Comparison of ENCODE assay signal across 1 cellular context in the genomic region with DNA sequence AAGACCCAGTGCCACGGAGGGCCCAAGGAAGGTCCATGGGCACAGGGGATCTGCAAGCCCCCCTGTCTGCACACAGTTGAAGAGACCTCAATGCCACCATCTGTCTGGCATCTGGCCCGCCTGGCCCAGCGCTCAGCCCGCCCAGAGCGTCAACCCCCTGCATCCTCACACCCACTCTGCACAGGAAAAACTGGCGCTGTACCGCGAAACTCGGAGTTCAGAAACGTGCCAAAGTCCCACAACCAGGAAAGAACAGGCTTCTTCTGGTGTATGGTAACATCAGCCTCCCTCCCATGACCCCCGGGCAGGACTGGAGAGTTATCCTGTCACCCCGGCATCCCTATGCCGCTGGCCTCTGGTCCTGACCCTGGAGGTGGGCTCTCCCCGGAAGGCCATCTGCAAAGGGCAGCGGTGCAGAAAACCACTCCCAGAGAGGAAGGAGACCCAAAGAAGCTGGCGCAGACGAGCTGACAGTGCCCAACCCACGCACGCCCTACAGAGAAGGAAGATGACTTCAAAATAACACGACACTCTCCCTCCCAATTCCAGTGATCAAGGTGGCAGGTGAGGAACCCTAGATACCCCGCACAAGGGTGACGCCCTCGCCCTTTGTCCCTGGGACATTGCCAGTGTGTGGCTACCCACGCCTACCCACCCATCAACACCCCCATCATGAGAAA.
TF ChIP-seq lines count a peak whose summit lies in the region.

No MANE protein-coding gene starts in this region.

TF ChIP-seq in WTC11, 78 proteins besides CTCF, POLR2A, EP300 and RAD21 (continued from another document):
- TF ChIP-seq, protein P1, sequence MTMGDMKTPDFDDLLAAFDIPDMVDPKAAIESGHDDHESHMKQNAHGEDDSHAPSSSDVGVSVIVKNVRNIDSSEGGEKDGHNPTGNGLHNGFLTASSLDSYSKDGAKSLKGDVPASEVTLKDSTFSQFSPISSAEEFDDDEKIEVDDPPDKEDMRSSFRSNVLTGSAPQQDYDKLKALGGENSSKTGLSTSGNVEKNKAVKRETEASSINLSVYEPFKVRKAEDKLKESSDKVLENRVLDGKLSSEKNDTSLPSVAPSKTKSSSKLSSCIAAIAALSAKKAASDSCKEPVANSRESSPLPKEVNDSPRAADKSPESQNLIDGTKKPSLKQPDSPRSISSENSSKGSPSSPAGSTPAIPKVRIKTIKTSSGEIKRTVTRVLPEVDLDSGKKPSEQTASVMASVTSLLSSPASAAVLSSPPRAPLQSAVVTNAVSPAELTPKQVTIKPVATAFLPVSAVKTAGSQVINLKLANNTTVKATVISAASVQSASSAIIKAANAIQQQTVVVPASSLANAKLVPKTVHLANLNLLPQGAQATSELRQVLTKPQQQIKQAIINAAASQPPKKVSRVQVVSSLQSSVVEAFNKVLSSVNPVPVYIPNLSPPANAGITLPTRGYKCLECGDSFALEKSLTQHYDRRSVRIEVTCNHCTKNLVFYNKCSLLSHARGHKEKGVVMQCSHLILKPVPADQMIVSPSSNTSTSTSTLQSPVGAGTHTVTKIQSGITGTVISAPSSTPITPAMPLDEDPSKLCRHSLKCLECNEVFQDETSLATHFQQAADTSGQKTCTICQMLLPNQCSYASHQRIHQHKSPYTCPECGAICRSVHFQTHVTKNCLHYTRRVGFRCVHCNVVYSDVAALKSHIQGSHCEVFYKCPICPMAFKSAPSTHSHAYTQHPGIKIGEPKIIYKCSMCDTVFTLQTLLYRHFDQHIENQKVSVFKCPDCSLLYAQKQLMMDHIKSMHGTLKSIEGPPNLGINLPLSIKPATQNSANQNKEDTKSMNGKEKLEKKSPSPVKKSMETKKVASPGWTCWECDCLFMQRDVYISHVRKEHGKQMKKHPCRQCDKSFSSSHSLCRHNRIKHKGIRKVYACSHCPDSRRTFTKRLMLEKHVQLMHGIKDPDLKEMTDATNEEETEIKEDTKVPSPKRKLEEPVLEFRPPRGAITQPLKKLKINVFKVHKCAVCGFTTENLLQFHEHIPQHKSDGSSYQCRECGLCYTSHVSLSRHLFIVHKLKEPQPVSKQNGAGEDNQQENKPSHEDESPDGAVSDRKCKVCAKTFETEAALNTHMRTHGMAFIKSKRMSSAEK (CRISPR knock-in tag; IDR thresholded peaks at IDR 0.05; ENCODE audit: borderline replicate concordance) = no peak
- TF ChIP-seq ZNF232 (CRISPR knock-in tag; IDR thresholded peaks at IDR 0.05) (no peak), NFATC4 (CRISPR knock-in tag; IDR thresholded peaks at IDR 0.05) (no peak), GRHL2 (CRISPR knock-in tag; IDR thresholded peaks at IDR 0.05; ENCODE audit: insufficient replicate concordance, severe bottlenecking) (no peak), MXD4 (CRISPR knock-in tag; IDR thresholded peaks at IDR 0.05; ENCODE audit: borderline replicate concordance) (no peak), ZNF138 (CRISPR knock-in tag; conservative IDR thresholded peaks at IDR 0.05) (no peak), EMX1 (CRISPR knock-in tag; IDR thresholded peaks at IDR 0.05) (no peak), ZNF219 (CRISPR knock-in tag; IDR thresholded peaks at IDR 0.05; ENCODE audit: borderline replicate concordance) (no peak), ZNF423 (CRISPR knock-in tag; IDR thresholded peaks at IDR 0.05) (no peak), CREB1 (CRISPR knock-in tag; IDR thresholded peaks at IDR 0.05) (no peak), FOXJ3 (CRISPR knock-in tag; IDR thresholded peaks at IDR 0.05; ENCODE audit: borderline replicate concordance) (no peak), TCF7 (CRISPR knock-in tag; IDR thresholded peaks at IDR 0.05; ENCODE audit: low read depth) (no peak), MYBL2 (CRISPR knock-in tag; IDR thresholded peaks at IDR 0.05) (no peak)
- TF ChIP-seq, protein P2, sequence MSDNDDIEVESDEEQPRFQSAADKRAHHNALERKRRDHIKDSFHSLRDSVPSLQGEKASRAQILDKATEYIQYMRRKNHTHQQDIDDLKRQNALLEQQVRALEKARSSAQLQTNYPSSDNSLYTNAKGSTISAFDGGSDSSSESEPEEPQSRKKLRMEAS (CRISPR knock-in tag; IDR thresholded peaks at IDR 0.05) = no peak
- TF ChIP-seq, protein P3, sequence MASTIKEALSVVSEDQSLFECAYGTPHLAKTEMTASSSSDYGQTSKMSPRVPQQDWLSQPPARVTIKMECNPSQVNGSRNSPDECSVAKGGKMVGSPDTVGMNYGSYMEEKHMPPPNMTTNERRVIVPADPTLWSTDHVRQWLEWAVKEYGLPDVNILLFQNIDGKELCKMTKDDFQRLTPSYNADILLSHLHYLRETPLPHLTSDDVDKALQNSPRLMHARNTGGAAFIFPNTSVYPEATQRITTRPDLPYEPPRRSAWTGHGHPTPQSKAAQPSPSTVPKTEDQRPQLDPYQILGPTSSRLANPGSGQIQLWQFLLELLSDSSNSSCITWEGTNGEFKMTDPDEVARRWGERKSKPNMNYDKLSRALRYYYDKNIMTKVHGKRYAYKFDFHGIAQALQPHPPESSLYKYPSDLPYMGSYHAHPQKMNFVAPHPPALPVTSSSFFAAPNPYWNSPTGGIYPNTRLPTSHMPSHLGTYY (CRISPR knock-in tag; IDR thresholded peaks at IDR 0.05) = no peak
- TF ChIP-seq, protein P4, sequence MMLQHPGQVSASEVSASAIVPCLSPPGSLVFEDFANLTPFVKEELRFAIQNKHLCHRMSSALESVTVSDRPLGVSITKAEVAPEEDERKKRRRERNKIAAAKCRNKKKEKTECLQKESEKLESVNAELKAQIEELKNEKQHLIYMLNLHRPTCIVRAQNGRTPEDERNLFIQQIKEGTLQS (CRISPR knock-in tag; conservative IDR thresholded peaks at IDR 0.05) = no peak
- TF ChIP-seq, protein P5, sequence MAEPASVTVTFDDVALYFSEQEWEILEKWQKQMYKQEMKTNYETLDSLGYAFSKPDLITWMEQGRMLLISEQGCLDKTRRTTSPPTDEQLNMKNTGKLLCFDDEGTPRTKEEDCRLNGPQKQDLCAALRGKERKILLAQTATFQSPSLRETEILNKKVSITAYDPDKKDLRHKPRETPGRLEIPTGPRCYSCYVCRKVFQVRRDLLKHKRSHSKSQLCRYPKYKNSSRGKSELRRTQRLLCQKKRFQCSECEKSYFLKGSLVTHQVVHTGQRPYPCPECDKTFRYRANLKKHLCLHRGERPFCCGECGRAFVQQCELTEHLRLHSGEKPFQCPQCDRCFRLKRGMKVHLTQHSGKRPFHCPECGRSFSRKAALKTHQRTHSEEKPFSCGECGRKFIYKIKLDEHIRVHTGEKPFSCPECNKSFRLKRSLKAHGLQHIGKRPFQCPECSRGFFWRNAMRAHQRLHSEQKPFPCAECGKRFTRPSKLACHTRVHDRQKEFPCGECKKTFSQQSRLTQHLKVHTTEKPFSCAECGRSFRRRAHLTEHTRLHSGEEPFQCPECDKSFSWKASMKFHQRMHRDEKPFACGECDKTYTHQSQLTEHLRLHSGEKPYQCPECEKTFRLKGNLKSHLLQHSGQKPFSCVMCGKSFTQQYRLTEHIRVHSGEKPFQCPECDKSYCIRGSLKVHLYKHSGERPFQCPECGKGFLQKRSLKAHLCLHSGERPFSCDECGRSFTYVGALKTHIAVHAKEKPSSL (CRISPR knock-in tag; conservative IDR thresholded peaks at IDR 0.05) = no peak
- TF ChIP-seq, protein P6, sequence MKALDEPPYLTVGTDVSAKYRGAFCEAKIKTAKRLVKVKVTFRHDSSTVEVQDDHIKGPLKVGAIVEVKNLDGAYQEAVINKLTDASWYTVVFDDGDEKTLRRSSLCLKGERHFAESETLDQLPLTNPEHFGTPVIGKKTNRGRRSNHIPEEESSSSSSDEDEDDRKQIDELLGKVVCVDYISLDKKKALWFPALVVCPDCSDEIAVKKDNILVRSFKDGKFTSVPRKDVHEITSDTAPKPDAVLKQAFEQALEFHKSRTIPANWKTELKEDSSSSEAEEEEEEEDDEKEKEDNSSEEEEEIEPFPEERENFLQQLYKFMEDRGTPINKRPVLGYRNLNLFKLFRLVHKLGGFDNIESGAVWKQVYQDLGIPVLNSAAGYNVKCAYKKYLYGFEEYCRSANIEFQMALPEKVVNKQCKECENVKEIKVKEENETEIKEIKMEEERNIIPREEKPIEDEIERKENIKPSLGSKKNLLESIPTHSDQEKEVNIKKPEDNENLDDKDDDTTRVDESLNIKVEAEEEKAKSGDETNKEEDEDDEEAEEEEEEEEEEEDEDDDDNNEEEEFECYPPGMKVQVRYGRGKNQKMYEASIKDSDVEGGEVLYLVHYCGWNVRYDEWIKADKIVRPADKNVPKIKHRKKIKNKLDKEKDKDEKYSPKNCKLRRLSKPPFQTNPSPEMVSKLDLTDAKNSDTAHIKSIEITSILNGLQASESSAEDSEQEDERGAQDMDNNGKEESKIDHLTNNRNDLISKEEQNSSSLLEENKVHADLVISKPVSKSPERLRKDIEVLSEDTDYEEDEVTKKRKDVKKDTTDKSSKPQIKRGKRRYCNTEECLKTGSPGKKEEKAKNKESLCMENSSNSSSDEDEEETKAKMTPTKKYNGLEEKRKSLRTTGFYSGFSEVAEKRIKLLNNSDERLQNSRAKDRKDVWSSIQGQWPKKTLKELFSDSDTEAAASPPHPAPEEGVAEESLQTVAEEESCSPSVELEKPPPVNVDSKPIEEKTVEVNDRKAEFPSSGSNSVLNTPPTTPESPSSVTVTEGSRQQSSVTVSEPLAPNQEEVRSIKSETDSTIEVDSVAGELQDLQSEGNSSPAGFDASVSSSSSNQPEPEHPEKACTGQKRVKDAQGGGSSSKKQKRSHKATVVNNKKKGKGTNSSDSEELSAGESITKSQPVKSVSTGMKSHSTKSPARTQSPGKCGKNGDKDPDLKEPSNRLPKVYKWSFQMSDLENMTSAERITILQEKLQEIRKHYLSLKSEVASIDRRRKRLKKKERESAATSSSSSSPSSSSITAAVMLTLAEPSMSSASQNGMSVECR (CRISPR knock-in tag; IDR thresholded peaks at IDR 0.05; ENCODE audit: borderline replicate concordance) = no peak
